In the genomic region with DNA sequence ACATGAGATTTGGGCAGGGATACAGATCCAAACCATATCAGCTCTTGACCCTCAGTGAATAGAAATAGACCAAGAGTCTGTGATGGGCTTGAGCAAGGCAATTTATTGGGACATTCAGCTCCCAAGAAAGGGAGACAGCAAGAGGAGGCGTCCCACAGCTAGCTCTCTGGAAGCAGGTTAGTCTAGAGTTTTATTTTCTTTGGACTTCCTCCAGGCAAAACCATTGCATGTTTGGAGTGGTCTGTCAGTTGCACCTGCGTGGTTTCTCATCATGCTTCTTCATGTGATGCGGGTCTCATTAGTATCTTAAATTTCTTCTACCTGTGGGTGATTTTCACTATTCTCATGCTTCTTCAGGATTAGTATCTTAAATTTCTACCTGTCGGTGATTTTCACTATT, we compare ENCODE assay signal across 26 cellular contexts.
"Had no signal": no experiment of that assay in that cellular context is flagged by ENCODE, and none has a peak within 500 bp of the region (broad histone marks: within the 10 kb centered on the region; RNA-seq: fewer than 3 reads in every experiment).

No MANE protein-coding gene starts in this region.

- ATAC-seq: stimulated activated effector memory CD8-positive, alpha-beta T cell treated with anti-CD3 and anti-CD28 coated beads, Interleukin-12 subunit alpha, Interleukin-12 subunit beta, amount 100 ng/mL, for 72 hours; stimulated activated memory B cell treated with anti-CD40 and anti-IgM and Interleukin-4, amounts not matched to agents 10 μg/mL and 1 μg/mL and 100 μg/mL, for 72 hours; stimulated activated naive B cell treated with anti-CD40 and anti-IgM and Interleukin-4, amounts not matched to agents 10 μg/mL and 1 μg/mL and 100 μg/mL, for 72 hours; stimulated activated naive CD8-positive, alpha-beta T cell treated with anti-CD3 and anti-CD28 coated beads, Interleukin-15, amount 100 ng/mL, for 72 hours; stimulated activated naive CD8-positive, alpha-beta T cell treated with anti-CD3 and anti-CD28 coated beads, Interleukin-15, Interleukin-2, amounts not matched to agents 100 U/mL and 50 U/mL, for 24 hours; upper lobe of right lung had no signal

- H3K36me3 ChIP-seq: stomach, suprapubic skin, thoracic aorta, thyroid gland, tibial artery, transverse colon, upper lobe of left lung, upper lobe of right lung, uterus, vagina had no signal

- H3K27me3 ChIP-seq: stomach, suprapubic skin, testis, thyroid gland, tibial artery, transverse colon, upper lobe of left lung, upper lobe of right lung, uterus, vagina had no signal

- H3K9me3 ChIP-seq: testis, thoracic aorta, thyroid gland, tibial artery, transverse colon, upper lobe of right lung, uterus, vagina had no signal

- DNase-seq: stimulated activated CD4-positive, alpha-beta T cell treated with anti-CD3 and anti-CD28 coated beads, Interleukin-2, amount 100 ng/mL, for 48 hours; stimulated activated CD4-positive, alpha-beta T cell treated with anti-CD3 and anti-CD28 coated beads, Interleukin-4, amount 100 ng/mL, for 1 hour; stimulated activated CD4-positive, alpha-beta T cell treated with anti-CD3 and anti-CD28 coated beads, Interleukin-4, amount 100 ng/mL, for 24 hours; stimulated activated CD4-positive, alpha-beta T cell treated with anti-CD3 and anti-CD28 coated beads, Interleukin-4, amount 100 ng/mL, for 4 hours; stimulated activated CD8-positive, alpha-beta memory T cell treated with anti-CD3 and anti-CD28 coated beads, Interleukin-4, amount 100 ng/mL, for 48 hours; stimulated activated naive B cell treated with anti-CD40 and anti-IgM and Interleukin-4, amounts not matched to agents 10 μg/mL and 1 μg/mL and 100 μg/mL, for 72 hours; stimulated activated naive CD4-positive, alpha-beta T cell; stimulated activated naive CD4-positive, alpha-beta T cell treated with Interleukin-2 at 50 U/mL for 16 hours; stimulated activated naive CD8-positive, alpha-beta T cell treated with anti-CD3 and anti-CD28 coated beads, Interleukin-15, amount 100 ng/mL, for 72 hours; stimulated activated naive CD8-positive, alpha-beta T cell treated with anti-CD3 and anti-CD28 coated beads, Interleukin-15, Interleukin-2, amounts not matched to agents 100 U/mL and 50 U/mL, for 24 hours; stomach; substantia nigra; testis; thyroid gland; tibial artery; transverse colon; trophoblast cell; upper lobe of left lung; upper lobe of right lung; uterus had no signal

- H3K4me3 ChIP-seq: stomach, suprapubic skin, testis, thoracic aorta, thyroid gland, tibial artery, transverse colon, upper lobe of left lung, upper lobe of right lung, uterus, vagina had no signal

- H3K27ac ChIP-seq: stomach, suprapubic skin, testis, thoracic aorta, thyroid gland, tibial artery, transverse colon, upper lobe of left lung, upper lobe of right lung, uterus, vagina had no signal

- FAIRE-seq: urothelium cell line had no signal

- H3K4me1 ChIP-seq: stomach, suprapubic skin, testis, thyroid gland, tibial artery, transverse colon, upper lobe of left lung, upper lobe of right lung, uterus, vagina had no signal
